In genomic region chr18:44507729-44508325, GRCh38 we compare ENCODE assay signal across 8 cellular contexts.
DNase-seq lines count a peak whose midpoint lies in the region; ATAC-seq and TF ChIP-seq lines count a peak whose summit lies in the region.

No MANE protein-coding gene starts in this region.

- intact Hi-C loops in activated CD8-positive, alpha-beta T cell treated with anti-CD3 and anti-CD28 coated beads for 36 hours (cut with micrococcal nuclease): no loop called here
- intact Hi-C loops in naive thymus-derived CD4-positive, alpha-beta T cell (cut with micrococcal nuclease): no loop called here

- no peak overlapping the region for H3K27ac ChIP-seq in naive thymus-derived CD4-positive, alpha-beta T cell (ENCODE audit: low read depth, low read length)

- no peak overlapping the region for H3K27ac Mint-ChIP-seq in activated CD8-positive, alpha-beta T cell treated with anti-CD3 and anti-CD28 coated beads for 36 hours
- no peak overlapping the region for H3K27ac Mint-ChIP-seq in naive thymus-derived CD4-positive, alpha-beta T cell
- no peak overlapping the region for H3K27ac Mint-ChIP-seq in glutamatergic neuron (ENCODE audit: unreplicated experiment)

- no peaks in the 10 kb centered on the region for H3K36me3 ChIP-seq in naive thymus-derived CD4-positive, alpha-beta T cell (ENCODE audit: control insufficient read depth in 2 of 3, insufficient read depth in 3 of 3, low read length in 3 of 3)

- peak; percentile 49 for DNase-seq in activated CD8-positive, alpha-beta T cell treated with anti-CD3 and anti-CD28 coated beads for 36 hours
- peak in 3 of 9 donors; percentile 5 to 18 (median 6) for DNase-seq in naive thymus-derived CD4-positive, alpha-beta T cell
- DNase-seq in glutamatergic neuron (no peak), DMS153 (lab: John Stamatoyannopoulos, UW) (no peak), cerebellum (ENCODE audit: low spot score) (no peak), NCI-H1048 (lab: John Stamatoyannopoulos, UW) (no peak)

- H3K4me3 ChIP-seq in naive thymus-derived CD4-positive, alpha-beta T cell (ENCODE audit: low read length): no peak overlapping the region

- no peaks in the 10 kb centered on the region for H3K9me3 Mint-ChIP-seq in activated CD8-positive, alpha-beta T cell treated with anti-CD3 and anti-CD28 coated beads for 36 hours
- peaks cover 0 to 2% (median 0%) of the 10 kb centered on the region in 11 donors for H3K9me3 Mint-ChIP-seq in naive thymus-derived CD4-positive, alpha-beta T cell
- H3K9me3 Mint-ChIP-seq in glutamatergic neuron (ENCODE audit: unreplicated experiment): no peaks in the 10 kb centered on the region

- no peaks in the 10 kb centered on the region for H3K27me3 ChIP-seq in naive thymus-derived CD4-positive, alpha-beta T cell (ENCODE audit: control insufficient read depth in 2 of 2, insufficient read depth in 2 of 2, low read length in 2 of 2)

- CTCF ChIA-PET in activated CD8-positive, alpha-beta T cell treated with anti-CD3 and anti-CD28 coated beads for 36 hours (lab: Charles Lee): no interaction called here
- CTCF ChIA-PET in naive thymus-derived CD4-positive, alpha-beta T cell (lab: Charles Lee): no interaction called here

- H3K4me1 Mint-ChIP-seq in activated CD8-positive, alpha-beta T cell treated with anti-CD3 and anti-CD28 coated beads for 36 hours (ENCODE audit: low read depth): peaks cover 9% of the 10 kb centered on the region
- peaks cover 0 to 12% (median 1%) of the 10 kb centered on the region in 7 donors for H3K4me1 Mint-ChIP-seq in naive thymus-derived CD4-positive, alpha-beta T cell
- no peaks in the 10 kb centered on the region for H3K4me1 Mint-ChIP-seq in glutamatergic neuron (ENCODE audit: low read depth, unreplicated experiment)

- H3K36me3 Mint-ChIP-seq in activated CD8-positive, alpha-beta T cell treated with anti-CD3 and anti-CD28 coated beads for 36 hours (ENCODE audit: low read depth): no peaks in the 10 kb centered on the region
- no peaks in the 10 kb centered on the region for H3K36me3 Mint-ChIP-seq in naive thymus-derived CD4-positive, alpha-beta T cell
- H3K36me3 Mint-ChIP-seq in glutamatergic neuron (ENCODE audit: unreplicated experiment): no peaks in the 10 kb centered on the region

- H3K4me3 Mint-ChIP-seq in activated CD8-positive, alpha-beta T cell treated with anti-CD3 and anti-CD28 coated beads for 36 hours: no peak overlapping the region
- no peak overlapping the region for H3K4me3 Mint-ChIP-seq in naive thymus-derived CD4-positive, alpha-beta T cell
- no peak overlapping the region for H3K4me3 Mint-ChIP-seq in glutamatergic neuron (ENCODE audit: unreplicated experiment)

- no peaks in the 10 kb centered on the region for H3K27me3 Mint-ChIP-seq in activated CD8-positive, alpha-beta T cell treated with anti-CD3 and anti-CD28 coated beads for 36 hours
- no peaks in the 10 kb centered on the region for H3K27me3 Mint-ChIP-seq in naive thymus-derived CD4-positive, alpha-beta T cell
- no peaks in the 10 kb centered on the region for H3K27me3 Mint-ChIP-seq in glutamatergic neuron (ENCODE audit: unreplicated experiment)

- POLR2A ChIA-PET in activated CD8-positive, alpha-beta T cell treated with anti-CD3 and anti-CD28 coated beads for 36 hours (lab: Charles Lee): interaction anchor here (0.6 kb wide), 1 partner anchor 190 kb away, joined by 3 read pairs; no protein-coding TSS in a partner anchor
- POLR2A ChIA-PET in naive thymus-derived CD4-positive, alpha-beta T cell (lab: Charles Lee): no interaction called here

- no peaks in the 10 kb centered on the region for H3K4me1 ChIP-seq in naive thymus-derived CD4-positive, alpha-beta T cell (ENCODE audit: control insufficient read depth in 2 of 2, insufficient read depth in 2 of 2, low read length in 2 of 2)

- TF ChIP-seq CTCF in activated CD8-positive, alpha-beta T cell treated with anti-CD3 and anti-CD28 coated beads for 36 hours (IDR thresholded peaks at IDR 0.05): no peak
- no peak for TF ChIP-seq CTCF in glutamatergic neuron (IDR thresholded peaks at IDR 0.05; ENCODE audit: partially characterized antibody, unreplicated experiment)

- ATAC-seq in GM18861 (IDR thresholded peaks at IDR 0.05; ENCODE audit: unreplicated experiment): peak; percentile 58
- ATAC-seq in HG02981 (IDR thresholded peaks at IDR 0.05; ENCODE audit: unreplicated experiment): peak; percentile 79
- ATAC-seq in activated CD8-positive, alpha-beta T cell treated with anti-CD3 and anti-CD28 coated beads for 36 hours: peak; percentile 89
- ATAC-seq in naive thymus-derived CD4-positive, alpha-beta T cell: peak; percentile 85

- no peaks in the 10 kb centered on the region for H3K9me3 ChIP-seq in naive thymus-derived CD4-positive, alpha-beta T cell (ENCODE audit: control insufficient read depth in 2 of 3, low read length in 3 of 3)
